Comparison of ENCODE assay signal across 21 cellular contexts in genomic region chr19:47352095-47352494, GRCh38. TPM values are rescaled to one million over a fixed set of nuclear protein-coding genes. Genes with fewer than 3 reads are reported as not detected.
DNase-seq lines count a peak whose midpoint lies in the region; ATAC-seq, FAIRE-seq and TF ChIP-seq lines count a peak whose summit lies in the region.
"Had no signal": no experiment of that assay in that cellular context is flagged by ENCODE, and none has a peak within 500 bp of the region (broad histone marks: within the 10 kb centered on the region; RNA-seq: fewer than 3 reads in every experiment).

No MANE protein-coding gene starts in this region.

- TF ChIP-seq EP300 in HepG2 (IDR thresholded peaks at IDR 0.05; ENCODE audit: low read depth in 2 of 2, low read length in 2 of 2) (no peak), HepG2 (CRISPR knock-in tag; IDR thresholded peaks at IDR 0.05; ENCODE audit: borderline replicate concordance) (no peak)

- ATAC-seq in HepG2 (no peak), right lobe of liver (no peak)
- ATAC-seq: stimulated activated memory B cell treated with anti-CD40 and anti-IgM and Interleukin-4, amounts not matched to agents 10 μg/mL and 1 μg/mL and 100 μg/mL, for 72 hours had no signal

- H3K4me1 ChIP-seq in HepG2 (ENCODE audit: insufficient read depth, low read length) (peaks cover 52% of the 10 kb centered on the region), right lobe of liver (peaks cover 0 to 21% (median 10%) of the 10 kb centered on the region in 4 donors), Caco-2 (no peaks in the 10 kb centered on the region)

- BruUV-seq in HepG2 (replicated peaks; lab: Mats Ljungman, UMichigan) (no TSS peak), Caco-2 (replicated peaks; lab: Mats Ljungman, UMichigan) (no TSS peak)

- WGBS in HepG2 (ENCODE audit: low lambda C conversion rate), result 82% methylated on average over 2 of the region's 2 CpGs
- WGBS in right lobe of liver (ENCODE audit: insufficient coverage, low coverage, low lambda C conversion rate, missing lambda C conversion rate), result 0% methylated on average over 1 of the region's 2 CpGs
- 58 to 63% methylated on average over 2 of the region's 2 CpGs for WGBS in lower leg skin, 2 donors

- no peak overlapping the region for H2AFZ ChIP-seq in HepG2 (ENCODE audit: low read length)
- H2AFZ ChIP-seq: hepatocyte had no signal

- no peak overlapping the region for H3K27ac Mint-ChIP-seq in Caco-2 (ENCODE audit: unreplicated experiment)
- H3K27ac Mint-ChIP-seq: stimulated activated memory B cell treated with anti-CD40 and anti-IgM and Interleukin-4, amounts not matched to agents 10 μg/mL and 1 μg/mL and 100 μg/mL, for 72 hours had no signal

- H3K27me3 Mint-ChIP-seq in Caco-2 (ENCODE audit: insufficient read depth, unreplicated experiment), result no peaks in the 10 kb centered on the region
- H3K27me3 Mint-ChIP-seq: stimulated activated memory B cell treated with anti-CD40 and anti-IgM and Interleukin-4, amounts not matched to agents 10 μg/mL and 1 μg/mL and 100 μg/mL, for 72 hours had no signal

- H3K4me3 ChIP-seq in HepG2 (replicated peaks in 1 of 3; ENCODE audit: insufficient read depth in 1 of 3, low read depth in 2 of 3, low read length in 3 of 3), result no peak overlapping the region
- no peak overlapping the region for H3K4me3 ChIP-seq in right lobe of liver
- H3K4me3 ChIP-seq in NB4 (ENCODE audit: low read depth, low read length), result peak overlapping the region; percentile 0
- H3K4me3 ChIP-seq in Caco-2 (ENCODE audit: low read depth, low read length), result no peak overlapping the region
- H3K4me3 ChIP-seq in lower leg skin (ENCODE audit: low read depth, poor library complexity, severe bottlenecking), result no peak overlapping the region
- H3K4me3 ChIP-seq: cardiac muscle cell, hepatocyte, thoracic aorta had no signal

- DNase-seq in HepG2 (ENCODE audit: low spot score) (no peak), right lobe of liver (no peak), NB4 (ENCODE audit: low read depth) (no peak), erythroblast (lab: John Stamatoyannopoulos, UW) (peak; percentile 33 to 44), DMS153 treated with DMSO at 0.1 percent for 48 hours (lab: John Stamatoyannopoulos, UW; ENCODE audit: unreplicated experiment) (no peak), dedifferentiated amniotic fluid mesenchymal stem cell (ENCODE audit: extremely low spot score) (no peak), Caco-2 (no peak), lower leg skin (ENCODE audit: low spot score in 2 of 2) (no peak)
- DNase-seq: activated CD4-positive, alpha-beta T cell treated with anti-CD3 and anti-CD28 coated beads for 4 hours; activated effector memory CD4-positive, alpha-beta T cell treated with Interleukin-2 at 50 U/mL for 16 hours; NCI-H1417 treated with DMSO at 0.1 percent for 48 hours; NCI-H2171 treated with DMSO at 0.1 percent for 48 hours had no signal

- peaks cover 27% of the 10 kb centered on the region for H3K4me1 Mint-ChIP-seq in Caco-2 (ENCODE audit: low read depth, unreplicated experiment)

- no peak overlapping the region for H3K4me3 Mint-ChIP-seq in Caco-2 (ENCODE audit: unreplicated experiment)
- H3K4me3 Mint-ChIP-seq: stimulated activated memory B cell treated with anti-CD40 and anti-IgM and Interleukin-4, amounts not matched to agents 10 μg/mL and 1 μg/mL and 100 μg/mL, for 72 hours had no signal

- peaks cover 4% of the 10 kb centered on the region; the same call in 1 of the 2 replicates for H4K20me1 ChIP-seq in HepG2 (ENCODE audit: insufficient read depth, low read length)

- POLR2A ChIA-PET in HepG2 (lab: Yijun Ruan, JAX), result interaction anchor here (1.0 to 1.6 kb wide), 2 partner anchors 46 to 77 kb away, joined by 3 read pairs; partner anchors contain the start of gene INAFM1
- POLR2A ChIA-PET in Caco-2 (lab: Charles Lee), result interaction anchor here (0.6 kb wide), 1 partner anchor 119 kb away, joined by 3 read pairs; no protein-coding TSS in a partner anchor

- H3K27me3 ChIP-seq in HepG2 (ENCODE audit: control insufficient read depth in 1 of 2, insufficient read depth in 2 of 2, low read length in 2 of 2) (no peaks in the 10 kb centered on the region; a peak in 1 of 5 replicates), right lobe of liver (no peaks in the 10 kb centered on the region), Caco-2 (replicated peaks; ENCODE audit: control insufficient read depth, insufficient read depth, low read length) (no peaks in the 10 kb centered on the region)
- H3K27me3 ChIP-seq: cardiac muscle cell, hepatocyte had no signal

- TF ChIP-seq CTCF in HepG2 (CRISPR knock-in tag; IDR thresholded peaks at IDR 0.05), result no peak
- TF ChIP-seq CTCF in right lobe of liver (IDR thresholded peaks at IDR 0.05), result no peak
- TF ChIP-seq CTCF in NB4 (IDR thresholded peaks at IDR 0.05; ENCODE audit: low read depth, low read length), result no peak
- TF ChIP-seq CTCF in Caco-2 (IDR thresholded peaks at IDR 0.05; ENCODE audit: insufficient read depth in 1 of 2, low read depth in 1 of 2, low read length in 1 of 2, severe bottlenecking in 1 of 2, unreplicated experiment in 1 of 2), result no peak
- TF ChIP-seq CTCF in lower leg skin (IDR thresholded peaks at IDR 0.05), result no peak

- TF ChIP-seq POLR2A in HepG2 (IDR thresholded peaks at IDR 0.05; ENCODE audit: insufficient read depth in 1 of 2, low read depth in 2 of 2, low read length in 2 of 2) (no peak), right lobe of liver (IDR thresholded peaks at IDR 0.05) (no peak), NB4 (IDR thresholded peaks at IDR 0.05; ENCODE audit: extremely low read depth, insufficient read length) (no peak), erythroblast (IDR thresholded peaks at IDR 0.05; ENCODE audit: low read length) (no peak), lower leg skin (IDR thresholded peaks at IDR 0.05) (no peak)

- H3K36me3 ChIP-seq in HepG2 (replicated peaks in 1 of 2; ENCODE audit: control insufficient read depth in 1 of 2, insufficient read depth in 2 of 2, low read length in 2 of 2), result peaks cover 14 to 28% of the 10 kb centered on the region in 2 experiments
- H3K36me3 ChIP-seq in right lobe of liver, result peaks cover 8 to 32% (median 13%) of the 10 kb centered on the region in 4 donors
- H3K36me3 ChIP-seq in Caco-2 (ENCODE audit: control insufficient read depth, insufficient read depth, low read length), result peaks cover 4% of the 10 kb centered on the region

- no peak overlapping the region for H3K9ac ChIP-seq in HepG2 (ENCODE audit: insufficient read depth, low read depth, low read length)

- no peak for FAIRE-seq in HepG2 (lab: Jason Lieb, UNC)
- FAIRE-seq: keratinocyte had no signal

- TF ChIP-seq RAD21 in HepG2 (CRISPR knock-in tag; IDR thresholded peaks at IDR 0.05), result no peak

- H3K9me3 Mint-ChIP-seq in Caco-2 (ENCODE audit: unreplicated experiment), result no peaks in the 10 kb centered on the region

- CTCF ChIA-PET in HepG2 (lab: Yijun Ruan, JAX; ENCODE audit: low intra/inter-chr PET ratio, low total read pairs), result no interaction called here
- CTCF ChIA-PET in Caco-2 (lab: Charles Lee), result no interaction called here

- H3K9me3 ChIP-seq in HepG2 (ENCODE audit: low read length) (no peaks in the 10 kb centered on the region), right lobe of liver (no peaks in the 10 kb centered on the region), Caco-2 (no peaks in the 10 kb centered on the region)
- H3K9me3 ChIP-seq: thoracic aorta had no signal

- peak overlapping the region; percentile 37 for H3K4me2 ChIP-seq in HepG2 (ENCODE audit: low read depth, low read length)
- H3K4me2 ChIP-seq: hepatocyte had no signal

- in situ Hi-C loops in HepG2 (cut with HindIII; ENCODE audit: extremely low pct_ligation_motif_present, low pct_unique_long_range_greater_than_20kb), result no loop called here

- intact Hi-C loops in HepG2 (cut with micrococcal nuclease; ENCODE audit: unreplicated experiment), result loop anchor here (2.0 kb wide), 1 partner anchor 47 kb away; no protein-coding TSS in a partner anchor
- intact Hi-C loops in right lobe of liver (cut with DNase I), result no loop called here
- intact Hi-C loops in Caco-2 (cut with micrococcal nuclease; ENCODE audit: unreplicated experiment), result no loop called here
- intact Hi-C loops in lower leg skin (cut with DNase I; ENCODE audit: low total_unique reads), result no loop called here

- peak overlapping the region; percentile 3 for H3K27ac ChIP-seq in HepG2 (ENCODE audit: extremely low read length, insufficient read depth, low read length)
- no peak overlapping the region for H3K27ac ChIP-seq in right lobe of liver
- H3K27ac ChIP-seq: cardiac muscle cell, hepatocyte, thoracic aorta had no signal

- peaks cover 72% of the 10 kb centered on the region for H3K36me3 Mint-ChIP-seq in Caco-2 (ENCODE audit: insufficient read depth, unreplicated experiment)

- H3K79me2 ChIP-seq in HepG2 (ENCODE audit: insufficient read depth, low read length), result peaks cover 27% of the 10 kb centered on the region

RNA-seq across cellular contexts. Expression of gene DHX34, which starts 3.0 kb away (rescaled TPM):
- total RNA-seq in HepG2 (2016; rRNA removed; fragmentation: Illumina TruSeq; extraction: Trizol) (8.0 and 12.0 TPM in 2 replicates), right lobe of liver (10 to 100 TPM in 1 of 6 experiments, 1 to 10 TPM in 5; 5.2 to 11.9 (median 8.7) TPM), Caco-2 (2022) (28.7 TPM in 2 replicates), lower leg skin (10 to 100 TPM; 11.1 to 28.7 (median 18.9) TPM)
- total RNA-seq in HepG2 (2016; cell fraction: cytosol; rRNA removed; fragmentation: Illumina TruSeq; extraction: Trizol; ENCODE audit: low read depth), result 11.3 and 11.4 TPM in 2 replicates
- 6.8 and 12.8 TPM in 2 replicates for total RNA-seq in HepG2 (2016; cell fraction: insoluble cytoplasmic fraction; rRNA removed; fragmentation: Illumina TruSeq; extraction: Trizol)
- 8.6 and 9.9 TPM in 2 replicates for total RNA-seq in HepG2 (2016; cell fraction: membrane; rRNA removed; fragmentation: Illumina TruSeq; extraction: Trizol)
- 12.8 and 13.1 TPM in 2 replicates for total RNA-seq in HepG2 (2016; cell fraction: nucleus; rRNA removed; fragmentation: Illumina TruSeq; extraction: Trizol)
- polyA plus RNA-seq in HepG2 (2011; rRNA removed), result 9.2 and 12.5 TPM in 2 replicates
- polyA plus RNA-seq in HepG2 (2011; cell fraction: cytosol; rRNA removed), result 4.0 and 5.9 TPM in 2 replicates
- polyA plus RNA-seq in HepG2 (2011; cell fraction: nucleus; rRNA removed), result 50.6 and 52.9 TPM in 2 replicates
- polyA plus RNA-seq in HepG2 (2012), result 6.5 and 9.0 TPM in 2 replicates
- polyA plus RNA-seq in HepG2 (2016; cell fraction: cytosol; fragmentation: Illumina TruSeq; extraction: Trizol; ENCODE audit: low read depth), result 2.1 and 2.4 TPM in 2 replicates
- 6.9 and 11.0 TPM in 2 replicates for polyA plus RNA-seq in HepG2 (2016; cell fraction: insoluble cytoplasmic fraction; fragmentation: Illumina TruSeq; extraction: Trizol; ENCODE audit: low read depth)
- 3.7 and 4.3 TPM in 2 replicates for polyA plus RNA-seq in HepG2 (2016; cell fraction: membrane; fragmentation: Illumina TruSeq; extraction: Trizol; ENCODE audit: low read depth)
- polyA plus RNA-seq in HepG2 (2016; cell fraction: nucleus; fragmentation: Illumina TruSeq; extraction: Trizol; ENCODE audit: insufficient read depth, low read depth), result 28.7 and 30.5 TPM in 2 replicates
- polyA minus RNA-seq in HepG2 (2011; rRNA and poly(A)+ RNA removed; ENCODE audit: low replicate concordance), result 18.8 and 19.4 TPM in 2 replicates
- 3.9 and 7.7 TPM in 2 replicates for polyA minus RNA-seq in HepG2 (2011; cell fraction: cytosol; rRNA and poly(A)+ RNA removed)
- 16.0 and 18.4 TPM in 2 replicates for polyA minus RNA-seq in HepG2 (2011; cell fraction: nucleus; rRNA and poly(A)+ RNA removed)

RNA-seq across cellular contexts. Expression of gene C5AR2, which starts 20.1 kb away (rescaled TPM):
- total RNA-seq in HepG2 (2016; rRNA removed; fragmentation: Illumina TruSeq; extraction: Trizol), result 0.09 TPM in 1 of 2 replicates, not detected in the other
- not detected in 2 replicates for total RNA-seq in HepG2 (2016; cell fraction: cytosol; rRNA removed; fragmentation: Illumina TruSeq; extraction: Trizol; ENCODE audit: low read depth)
- total RNA-seq in HepG2 (2016; cell fraction: insoluble cytoplasmic fraction; rRNA removed; fragmentation: Illumina TruSeq; extraction: Trizol), result not detected in 2 replicates
- total RNA-seq in HepG2 (2016; cell fraction: membrane; rRNA removed; fragmentation: Illumina TruSeq; extraction: Trizol), result 0.07 TPM in 1 of 2 replicates, not detected in the other
- total RNA-seq in HepG2 (2016; cell fraction: nucleus; rRNA removed; fragmentation: Illumina TruSeq; extraction: Trizol), result not detected in 2 replicates
- polyA plus RNA-seq in HepG2 (2011; rRNA removed), result 0.24 and 0.26 TPM in 2 replicates
- polyA plus RNA-seq in HepG2 (2011; cell fraction: cytosol; rRNA removed), result 0.18 and 0.28 TPM in 2 replicates
- 0.50 and 0.66 TPM in 2 replicates for polyA plus RNA-seq in HepG2 (2011; cell fraction: nucleus; rRNA removed)
- 0.20 and 0.30 TPM in 2 replicates for polyA plus RNA-seq in HepG2 (2012)
- not detected in 2 replicates for polyA plus RNA-seq in HepG2 (2016; cell fraction: cytosol; fragmentation: Illumina TruSeq; extraction: Trizol; ENCODE audit: low read depth)
- not detected in 2 replicates for polyA plus RNA-seq in HepG2 (2016; cell fraction: insoluble cytoplasmic fraction; fragmentation: Illumina TruSeq; extraction: Trizol; ENCODE audit: low read depth)
- not detected in 2 replicates for polyA plus RNA-seq in HepG2 (2016; cell fraction: membrane; fragmentation: Illumina TruSeq; extraction: Trizol; ENCODE audit: low read depth)
- polyA plus RNA-seq in HepG2 (2016; cell fraction: nucleus; fragmentation: Illumina TruSeq; extraction: Trizol; ENCODE audit: insufficient read depth, low read depth), result not detected in 2 replicates
- polyA minus RNA-seq in HepG2 (2011; rRNA and poly(A)+ RNA removed; ENCODE audit: low replicate concordance), result 0.48 and 6.7 TPM in 2 replicates
- 0.10 and 0.18 TPM in 2 replicates for polyA minus RNA-seq in HepG2 (2011; cell fraction: cytosol; rRNA and poly(A)+ RNA removed)
- 0.25 TPM in 1 of 2 replicates, not detected in the other for polyA minus RNA-seq in HepG2 (2011; cell fraction: nucleus; rRNA and poly(A)+ RNA removed)
- total RNA-seq in right lobe of liver, result 1 to 10 TPM; 1.1 to 6.6 (median 3.7) TPM
- total RNA-seq in Caco-2 (2022), result not detected in 2 replicates
- 1 to 10 TPM in 3 of 4 donors, under 1 TPM in 1; 0.91 to 3.5 (median 1.7) TPM for total RNA-seq in lower leg skin
- total RNA-seq: cardiac muscle cell, fibroblast of villous mesenchyme had no signal
- polyA plus RNA-seq: AG04450, cardiac muscle cell, hepatocyte, keratinocyte had no signal

RNA-seq across cellular contexts. Expression of gene C5AR1, which starts 42.4 kb away (rescaled TPM):
- 0.07 TPM in 1 of 2 replicates, not detected in the other for total RNA-seq in HepG2 (2016; rRNA removed; fragmentation: Illumina TruSeq; extraction: Trizol)
- 0.71 TPM in 1 of 2 replicates, not detected in the other for total RNA-seq in HepG2 (2016; cell fraction: cytosol; rRNA removed; fragmentation: Illumina TruSeq; extraction: Trizol; ENCODE audit: low read depth)
- total RNA-seq in HepG2 (2016; cell fraction: insoluble cytoplasmic fraction; rRNA removed; fragmentation: Illumina TruSeq; extraction: Trizol), result 0.15 TPM in 1 of 2 replicates, not detected in the other
- 0.07 TPM in 1 of 2 replicates, not detected in the other for total RNA-seq in HepG2 (2016; cell fraction: membrane; rRNA removed; fragmentation: Illumina TruSeq; extraction: Trizol)
- not detected in 2 replicates for total RNA-seq in HepG2 (2016; cell fraction: nucleus; rRNA removed; fragmentation: Illumina TruSeq; extraction: Trizol)
- 1.6 and 3.9 TPM in 2 replicates for polyA plus RNA-seq in HepG2 (2011; rRNA removed)
- 0.85 and 2.3 TPM in 2 replicates for polyA plus RNA-seq in HepG2 (2011; cell fraction: cytosol; rRNA removed)
- 0.59 and 1.6 TPM in 2 replicates for polyA plus RNA-seq in HepG2 (2011; cell fraction: nucleus; rRNA removed)
- polyA plus RNA-seq in HepG2 (2012), result 4.2 and 10.7 TPM in 2 replicates
- not detected in 2 replicates for polyA plus RNA-seq in HepG2 (2016; cell fraction: cytosol; fragmentation: Illumina TruSeq; extraction: Trizol; ENCODE audit: low read depth)
- 0.44 TPM in 1 of 2 replicates, not detected in the other for polyA plus RNA-seq in HepG2 (2016; cell fraction: insoluble cytoplasmic fraction; fragmentation: Illumina TruSeq; extraction: Trizol; ENCODE audit: low read depth)
- polyA plus RNA-seq in HepG2 (2016; cell fraction: membrane; fragmentation: Illumina TruSeq; extraction: Trizol; ENCODE audit: low read depth), result 0.09 TPM in 1 of 2 replicates, not detected in the other
- 0.45 and 1.1 TPM in 2 replicates for polyA plus RNA-seq in HepG2 (2016; cell fraction: nucleus; fragmentation: Illumina TruSeq; extraction: Trizol; ENCODE audit: insufficient read depth, low read depth)
- 2.5 and 3.0 TPM in 2 replicates for polyA minus RNA-seq in HepG2 (2011; rRNA and poly(A)+ RNA removed; ENCODE audit: low replicate concordance)
- 1.8 and 2.6 TPM in 2 replicates for polyA minus RNA-seq in HepG2 (2011; cell fraction: cytosol; rRNA and poly(A)+ RNA removed)
- polyA minus RNA-seq in HepG2 (2011; cell fraction: nucleus; rRNA and poly(A)+ RNA removed), result 0.39 and 0.75 TPM in 2 replicates
- 10 to 100 TPM in 1 of 6 experiments, 1 to 10 TPM in 5; 3.3 to 19.8 (median 5.9) TPM for total RNA-seq in right lobe of liver
- total RNA-seq in Caco-2 (2022), result 0.48 and 1.3 TPM in 2 replicates
- 1 to 10 TPM; 1.1 to 3.7 (median 2.0) TPM for total RNA-seq in lower leg skin
- total RNA-seq: cardiac muscle cell, dermis microvascular lymphatic vessel endothelial cell, lung microvascular endothelial cell had no signal
- polyA plus RNA-seq: cardiac muscle cell had no signal

Comparison
In these comparisons a context has a peak if more than half of its experiments do, and no peak if none do; other contexts are left out.
1. DNase-seq: peak in erythroblast (2 of 2); none in HepG2 (single experiment), right lobe of liver (0 of 3), NB4 (single experiment), DMS153 treated with DMSO at 0.1 percent for 48 hours (single experiment), dedifferentiated amniotic fluid mesenchymal stem cell (single experiment), Caco-2 (0 of 2) and lower leg skin (0 of 2).